In the genomic region with DNA sequence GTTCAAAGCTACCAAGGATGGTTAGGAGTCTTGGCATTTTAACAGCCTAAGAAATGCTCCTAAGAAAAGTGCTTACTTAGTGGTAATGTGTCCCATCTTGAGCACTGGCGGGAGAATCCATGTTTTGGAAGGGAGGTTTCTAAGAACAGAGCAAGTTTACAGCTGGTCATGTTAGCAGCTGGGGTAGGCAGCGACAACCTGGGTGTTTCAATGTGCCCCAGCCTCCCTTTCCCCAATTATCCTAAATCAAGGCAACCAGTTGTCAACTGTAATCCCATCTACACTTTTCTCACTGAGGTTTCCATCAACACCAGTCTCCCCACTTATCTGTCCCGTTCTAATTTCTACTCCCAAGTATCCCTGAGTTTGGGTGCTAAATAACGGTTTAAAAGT, we compare ENCODE assay signal across 1 cellular context.
TF ChIP-seq lines count a peak whose summit lies in the region.

No MANE protein-coding gene starts in this region.

TF ChIP-seq in IMR-90, 13 proteins besides CTCF, POLR2A, EP300 and RAD21 (continued from another document):
- no peak for TF ChIP-seq MAZ (IDR thresholded peaks at IDR 0.05; ENCODE audit: borderline replicate concordance, low read depth, low read length)
- no peak for TF ChIP-seq USF2 (IDR thresholded peaks at IDR 0.05; ENCODE audit: low read depth, low read length)
- no peak for TF ChIP-seq NFE2L2 (IDR thresholded peaks at IDR 0.05; ENCODE audit: low read depth, low read length)
- no peak for TF ChIP-seq SMC3 (IDR thresholded peaks at IDR 0.05; ENCODE audit: low read depth, low read length)
- no peak for TF ChIP-seq ELK1 (IDR thresholded peaks at IDR 0.05; ENCODE audit: borderline replicate concordance, low read depth, low read length)
- no peak for TF ChIP-seq MXI1 (IDR thresholded peaks at IDR 0.05; ENCODE audit: borderline replicate concordance, low read depth, low read length)
- no peak for TF ChIP-seq BHLHE40 (IDR thresholded peaks at IDR 0.05; ENCODE audit: low read depth, low read length)
